ENCODE assay signal across 12 cellular contexts in genomic region chr6:25342784-25343183, GRCh38.
DNase-seq lines count a peak whose midpoint lies in the region; ATAC-seq, FAIRE-seq and TF ChIP-seq lines count a peak whose summit lies in the region.
"Had no signal": no experiment of that assay in that cellular context is flagged by ENCODE, and none has a peak within 500 bp of the region (broad histone marks: within the 10 kb centered on the region; RNA-seq: fewer than 3 reads in every experiment).

No MANE protein-coding gene starts in this region.

- no peak overlapping the region for H3K27ac Mint-ChIP-seq in GM23338

- no peaks in the 10 kb centered on the region for H3K27me3 ChIP-seq in GM23338 (ENCODE audit: insufficient read depth)
- no peaks in the 10 kb centered on the region for H3K27me3 ChIP-seq in thyroid gland
- H3K27me3 ChIP-seq: pancreas had no signal

- no peak overlapping the region for H2AFZ ChIP-seq in GM23338

- CTCF ChIA-PET in A549 (lab: Yijun Ruan, JAX) = no interaction called here
- CTCF ChIA-PET in HEK293T (lab: Yijun Ruan, JAX) = interaction anchor here (1.5 kb wide), 1 partner anchor 10 kb away, joined by 3 read pairs; no protein-coding TSS in a partner anchor

- TF ChIP-seq EP300 in A549 (IDR thresholded peaks at IDR 0.05) = no peak

- no peak overlapping the region for H3K4me2 ChIP-seq in A549
- H3K4me2 ChIP-seq in GM23338 = peak overlapping the region; percentile 63

- no peaks in the 10 kb centered on the region for H3K36me3 ChIP-seq in GM23338 (ENCODE audit: insufficient read depth)
- no peaks in the 10 kb centered on the region for H3K36me3 ChIP-seq in thyroid gland
- H3K36me3 ChIP-seq: pancreas had no signal

- no peak for TF ChIP-seq CTCF in A549 (IDR thresholded peaks at IDR 0.05)
- TF ChIP-seq CTCF in GM23338 (conservative IDR thresholded peaks at IDR 0.05; ENCODE audit: low read depth in 2 of 2) = no peak
- no peak for TF ChIP-seq CTCF in thyroid gland (IDR thresholded peaks at IDR 0.05)

- POLR2A ChIA-PET in A549 (lab: Yijun Ruan, JAX) (interaction anchor here (1.5 kb wide), 1 partner anchor 64 kb away, joined by 4 read pairs; the partner anchor contains the start of gene CARMIL1), HEK293T (lab: Yijun Ruan, JAX) (no interaction called here)

- H3K4me1 ChIP-seq in A549 = no peaks in the 10 kb centered on the region
- peaks cover 43% of the 10 kb centered on the region for H3K4me1 ChIP-seq in GM23338 (ENCODE audit: insufficient read depth)
- peaks cover 0 to under 1% of the 10 kb centered on the region in 2 donors for H3K4me1 ChIP-seq in thyroid gland

- intact Hi-C loops in thyroid gland (cut with DNase I) = no loop called here
- intact Hi-C loops in posterior vena cava (cut with DNase I) = no loop called here

- TF ChIP-seq POLR2A in A549 (IDR thresholded peaks at IDR 0.05; ENCODE audit: low read length) (no peak), thyroid gland (IDR thresholded peaks at IDR 0.05) (no peak)

- H3K4me3 Mint-ChIP-seq in GM23338 = no peak overlapping the region

- peaks cover 1% of the 10 kb centered on the region for H3K27me3 Mint-ChIP-seq in GM23338 (ENCODE audit: insufficient read depth, low read depth, poor library complexity)

- H3K4me1 Mint-ChIP-seq in GM23338 = peaks cover 34% of the 10 kb centered on the region

- H3K9me2 ChIP-seq in GM23338 (ENCODE audit: insufficient read depth) = peaks cover 9% of the 10 kb centered on the region; the same call in 1 of the 2 replicates

- 74% methylated on average over 4 of the region's 4 CpGs for WGBS in A549 (ENCODE audit: missing lambda C conversion rate)
- 65 to 70% methylated on average over 4 of the region's 4 CpGs for WGBS in thyroid gland, 2 donors

- H3K9me3 ChIP-seq in A549 = no peaks in the 10 kb centered on the region
- no peaks in the 10 kb centered on the region for H3K9me3 ChIP-seq in thyroid gland
- H3K9me3 ChIP-seq: pancreas had no signal

- peak; percentile 4 to 5 for DNase-seq in A549 (ENCODE audit: low read depth in 1 of 2, low spot score in 1 of 2)
- DNase-seq in GM23338 (ENCODE audit: low spot score) = no peak
- DNase-seq in SK-N-DZ (ENCODE audit: low spot score) = peak; percentile 82
- peak; percentile 37 for DNase-seq in fibroblast of gingiva (ENCODE audit: low read depth)
- no peak for DNase-seq in HEK293T (ENCODE audit: extremely low spot score)
- DNase-seq in thyroid gland = no peak
- no peak for DNase-seq in activated CD4-positive, alpha-beta T cell treated with anti-CD3 and anti-CD28 coated beads for 4 hours
- no peak for DNase-seq in posterior vena cava (ENCODE audit: low spot score)
- DNase-seq: activated T-cell treated with anti-CD3 and anti-CD28 coated beads, Interleukin-2, amount 50 U/mL, for 48 hours; pancreas had no signal

- FAIRE-seq in A549 (lab: Jason Lieb, UNC) = no peak
- FAIRE-seq: endometrium, pancreas had no signal

- 0 out of 2 replicates have a peak, but pooled peaks cover 4% of the 10 kb centered on the region for H3F3A ChIP-seq in GM23338 (replicated peaks; ENCODE audit: low read depth)

- H3K9me3 Mint-ChIP-seq in GM23338 = no peaks in the 10 kb centered on the region

- H3K27ac ChIP-seq in A549 = no peak overlapping the region
- peak overlapping the region; percentile 89 for H3K27ac ChIP-seq in GM23338 (ENCODE audit: low read depth)
- no peak overlapping the region for H3K27ac ChIP-seq in thyroid gland
- H3K27ac ChIP-seq: pancreas had no signal

- ATAC-seq in A549 = no peak
- ATAC-seq in GM23338 = no peak
- ATAC-seq: Right ventricle myocardium inferior had no signal

- TF ChIP-seq RAD21 in A549 (conservative IDR thresholded peaks at IDR 0.05 in 1 of 2, IDR thresholded peaks at IDR 0.05 in 1 of 2) = no peak

- H4K20me1 ChIP-seq in GM23338 (replicated peaks; ENCODE audit: insufficient read depth) = peaks cover 4% of the 10 kb centered on the region; the same call in 1 of the 2 replicates

- H3K4me3 ChIP-seq in A549 = no peak overlapping the region
- H3K4me3 ChIP-seq in GM23338 = no peak overlapping the region
- no peak overlapping the region for H3K4me3 ChIP-seq in thyroid gland (replicated peaks in 1 of 3)
- H3K4me3 ChIP-seq: pancreas had no signal

- peaks cover 85% of the 10 kb centered on the region for H3K79me2 ChIP-seq in GM23338 (replicated peaks; ENCODE audit: insufficient read depth)

- H3K36me3 Mint-ChIP-seq in GM23338 (ENCODE audit: low read depth) = no peaks in the 10 kb centered on the region

TF ChIP-seq in A549, 52 proteins besides CTCF, POLR2A, EP300 and RAD21 (continues in another document):
- TF ChIP-seq BHLHE40 (IDR thresholded peaks at IDR 0.05; ENCODE audit: low read depth, low read length) = no peak
- TF ChIP-seq, protein P1, sequence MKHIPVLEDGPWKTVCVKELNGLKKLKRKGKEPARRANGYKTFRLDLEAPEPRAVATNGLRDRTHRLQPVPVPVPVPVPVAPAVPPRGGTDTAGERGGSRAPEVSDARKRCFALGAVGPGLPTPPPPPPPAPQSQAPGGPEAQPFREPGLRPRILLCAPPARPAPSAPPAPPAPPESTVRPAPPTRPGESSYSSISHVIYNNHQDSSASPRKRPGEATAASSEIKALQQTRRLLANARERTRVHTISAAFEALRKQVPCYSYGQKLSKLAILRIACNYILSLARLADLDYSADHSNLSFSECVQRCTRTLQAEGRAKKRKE (CRISPR knock-in tag; IDR thresholded peaks at IDR 0.05; ENCODE audit: low read depth) = no peak
- TF ChIP-seq POLR2AphosphoS2 (conservative IDR thresholded peaks at IDR 0.05; ENCODE audit: low read length) = no peak
- TF ChIP-seq CEBPB (IDR thresholded peaks at IDR 0.05) = no peak
- no peak for TF ChIP-seq CBX8 (IDR thresholded peaks at IDR 0.05)
- TF ChIP-seq HOXB13 (CRISPR knock-in tag; IDR thresholded peaks at IDR 0.05; ENCODE audit: low read depth) = no peak
- no peak for TF ChIP-seq NFE2L2 (conservative IDR thresholded peaks at IDR 0.05; ENCODE audit: low read length)
- no peak for TF ChIP-seq FOSL2 (IDR thresholded peaks at IDR 0.05)
- no peak for TF ChIP-seq FOSL2 (CRISPR knock-in tag; IDR thresholded peaks at IDR 0.05)
- no peak for TF ChIP-seq NR3C1 (IDR thresholded peaks at IDR 0.05)
- no peak for TF ChIP-seq HOXB5 (CRISPR knock-in tag; IDR thresholded peaks at IDR 0.05)
- TF ChIP-seq SMC3 (IDR thresholded peaks at IDR 0.05) = no peak
- no peak for TF ChIP-seq CHD2 (IDR thresholded peaks at IDR 0.05; ENCODE audit: low read length, partially characterized antibody)

TF ChIP-seq in GM23338, 12 proteins besides CTCF, POLR2A, EP300 and RAD21 (continues in another document):
- TF ChIP-seq NANOG (IDR thresholded peaks at IDR 0.05; ENCODE audit: borderline replicate concordance) (no peak), EZH2phosphoT487 (IDR thresholded peaks at IDR 0.05; ENCODE audit: unreplicated experiment) (no peak)

TF ChIP-seq in HEK293T, 16 proteins besides CTCF, POLR2A, EP300 and RAD21:
- TF ChIP-seq HDGF (IDR thresholded peaks at IDR 0.05; ENCODE audit: borderline replicate concordance) (no peak), FOXK2 (IDR thresholded peaks at IDR 0.05) (no peak), FOXA1 (IDR thresholded peaks at IDR 0.05) (no peak), PKNOX1 (IDR thresholded peaks at IDR 0.05) (no peak), SUZ12 (IDR thresholded peaks at IDR 0.05) (no peak), SP1 (IDR thresholded peaks at IDR 0.05) (no peak), ARNT (IDR thresholded peaks at IDR 0.05) (no peak)

Comparison
In these comparisons a context has a peak if more than half of its experiments do, and no peak if none do; other contexts are left out.
1. DNase-seq: peak in A549 (2 of 2), SK-N-DZ (single experiment) and fibroblast of gingiva (single experiment); none in GM23338 (single experiment), HEK293T (single experiment), thyroid gland (0 of 2), activated CD4-positive, alpha-beta T cell treated with anti-CD3 and anti-CD28 coated beads for 4 hours (0 of 2) and posterior vena cava (single experiment).